ENCODE assay signal across 8 cellular contexts in the genomic region with DNA sequence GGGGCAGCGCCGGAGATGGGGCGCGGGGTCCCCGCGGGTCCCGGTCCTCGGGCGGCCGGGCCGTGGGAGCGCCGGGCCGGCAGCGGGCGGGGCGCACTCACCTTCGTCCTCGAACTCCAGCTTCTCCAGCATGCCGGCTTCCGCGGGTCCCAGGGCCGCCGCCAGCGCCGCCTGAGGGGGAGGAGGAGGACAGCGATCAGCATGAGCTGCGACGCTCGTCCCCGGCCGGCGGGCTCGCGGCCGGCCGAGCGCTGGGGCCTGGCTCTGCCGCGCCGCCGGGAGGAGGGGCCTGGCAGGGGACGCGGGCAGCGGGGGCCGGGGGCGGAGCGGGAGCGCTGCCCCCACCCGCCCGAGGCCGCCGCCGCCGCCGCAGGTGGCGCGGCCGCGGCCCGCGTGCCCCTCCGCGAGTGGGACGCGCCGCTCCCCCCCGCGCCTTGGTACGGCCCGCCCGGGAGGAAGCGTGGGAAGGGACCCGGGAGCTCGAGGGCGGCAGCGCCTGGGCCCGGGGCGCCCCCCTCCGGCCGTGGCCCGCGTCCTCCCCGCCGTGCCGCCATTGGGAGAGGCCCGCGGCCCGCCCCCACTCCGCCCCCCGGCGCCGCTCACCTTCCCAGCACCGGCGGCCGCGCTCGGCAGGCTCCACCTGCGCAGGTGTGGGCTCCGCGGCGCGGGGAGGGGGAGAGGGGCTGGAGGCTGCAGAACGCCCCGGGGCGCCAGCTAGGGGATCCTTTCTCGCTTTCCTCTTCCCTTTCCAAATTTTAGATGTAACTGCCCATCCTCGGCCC.
A peak's percentile ranks its signal among the peaks of the same experiment; 100 is the strongest.
DNase-seq lines count a peak whose midpoint lies in the region; ATAC-seq, FAIRE-seq and TF ChIP-seq lines count a peak whose summit lies in the region.

No MANE protein-coding gene starts in this region.

- peak overlapping the region; percentile 80 for H2AFZ ChIP-seq in GM23248

- WGBS in GM23248 (ENCODE audit: low coverage in 1 of 2, low lambda C conversion rate in 2 of 2, missing lambda C conversion rate in 2 of 2), 2 experiments: 3 to 5% methylated on average over 11 to 64 of the region's 108 CpGs
- WGBS in pancreas, 2 donors: 1 to 2% methylated on average over 30 to 108 of the region's 108 CpGs
- WGBS in tibial nerve, 2 donors: 1 to 5% methylated on average over 16 to 22 of the region's 108 CpGs

- H3K9me3 ChIP-seq in GM23248 (ENCODE audit: low read depth): no peaks in the 10 kb centered on the region
- no peaks in the 10 kb centered on the region for H3K9me3 ChIP-seq in pancreas
- peaks cover 0 to 14% (median 0%) of the 10 kb centered on the region in 4 donors for H3K9me3 ChIP-seq in tibial nerve

- no peaks in the 10 kb centered on the region for H3K27me3 ChIP-seq in GM23248 (replicated peaks; ENCODE audit: insufficient read depth)
- no peaks in the 10 kb centered on the region for H3K27me3 ChIP-seq in pancreas
- H3K27me3 ChIP-seq in tibial nerve: no peaks in the 10 kb centered on the region

- TF ChIP-seq CTCF in pancreas (IDR thresholded peaks at IDR 0.05): no peak
- TF ChIP-seq CTCF in tibial nerve (IDR thresholded peaks at IDR 0.05): peak; percentile 33 to 63 (median 51)

- intact Hi-C loops in Right ventricle myocardium inferior (cut with DNase I): loop anchor here (5.0 to 10.0 kb wide), 2 partner anchors 40 to 93 kb away; no protein-coding TSS in a partner anchor
- intact Hi-C loops in pancreas (cut with DNase I): no loop called here

- H3K36me3 Mint-ChIP-seq in activated naive CD4-positive, alpha-beta T cell treated with anti-CD3 and anti-CD28 coated beads, Interleukin-2, amount 50 U/mL, for 72 hours: peaks cover 7 to 17% of the 10 kb centered on the region in 2 donors

- no peak for TF ChIP-seq EP300 in tibial nerve (IDR thresholded peaks at IDR 0.05)

- H3K27ac ChIP-seq in GM23248: peak overlapping the region; percentile 22; the same call in 1 of the 2 replicates
- H3K27ac ChIP-seq in pancreas: peak overlapping the region; percentile 71 to 94 (median 84)
- peak overlapping the region; percentile 76 to 92 (median 89) for H3K27ac ChIP-seq in tibial nerve

- TF ChIP-seq POLR2A in tibial nerve (IDR thresholded peaks at IDR 0.05): peak in 1 of 2 donors; percentile 5

- no peaks in the 10 kb centered on the region for H3K9me2 ChIP-seq in GM23248 (ENCODE audit: insufficient read depth)

- H3K9ac ChIP-seq in GM23248: peak overlapping the region; percentile 78

- H3K4me1 ChIP-seq in GM23248 (ENCODE audit: insufficient read depth): peaks cover 9% of the 10 kb centered on the region
- H3K4me1 ChIP-seq in pancreas: peaks cover 0 to 7% (median 0%) of the 10 kb centered on the region in 3 donors
- peaks cover 0 to 13% (median 9%) of the 10 kb centered on the region in 4 donors for H3K4me1 ChIP-seq in tibial nerve

- H3K4me3 ChIP-seq in GM23248: peak overlapping the region; percentile 89
- peak overlapping the region; percentile 28 to 65 (median 59) for H3K4me3 ChIP-seq in pancreas
- H3K4me3 ChIP-seq in tibial nerve: peak overlapping the region; percentile 50 to 76 (median 64)

- DNase-seq in GM03348 (ENCODE audit: low spot score) (peak; percentile 95), GM23248 (peak; percentile 84), Kasumi-1 (lab: John Stamatoyannopoulos, UW) (peak; percentile 70 to 84), Right ventricle myocardium inferior (ENCODE audit: missing footprints) (peak; percentile 88), pancreas (peak; percentile 85 to 96 (median 93)), tibial nerve (ENCODE audit: low spot score in 2 of 2) (peak; percentile 38 to 41)
- peak; percentile 92 to 95 for DNase-seq in activated naive CD4-positive, alpha-beta T cell treated with anti-CD3 and anti-CD28 coated beads, Interleukin-2, amount 50 U/mL, for 72 hours (ENCODE audit: low spot score in 2 of 2)

- peaks cover 41% of the 10 kb centered on the region for H3K79me2 ChIP-seq in GM23248 (ENCODE audit: insufficient read depth)

- ATAC-seq in SK-N-SH treated with all-trans-retinoic acid at 6 μM for 48 hours (peak; percentile 77), Right ventricle myocardium inferior (peak; percentile 87), pancreas (peak; percentile 91 to 94 (median 92))
- peak; percentile 79 to 81 for ATAC-seq in activated naive CD4-positive, alpha-beta T cell treated with anti-CD3 and anti-CD28 coated beads, Interleukin-2, amount 50 U/mL, for 72 hours

- H4K20me1 ChIP-seq in GM23248 (ENCODE audit: insufficient read depth): no peaks in the 10 kb centered on the region

- H3K36me3 ChIP-seq in GM23248 (ENCODE audit: low read depth): no peaks in the 10 kb centered on the region
- no peaks in the 10 kb centered on the region for H3K36me3 ChIP-seq in pancreas
- H3K36me3 ChIP-seq in tibial nerve: no peaks in the 10 kb centered on the region

- peak overlapping the region; percentile 96 for H3K4me2 ChIP-seq in GM23248 (ENCODE audit: unreplicated experiment)

- peak overlapping the region; percentile 98 to 99 for H3K27ac Mint-ChIP-seq in activated naive CD4-positive, alpha-beta T cell treated with anti-CD3 and anti-CD28 coated beads, Interleukin-2, amount 50 U/mL, for 72 hours

- in situ Hi-C loops in GM23248 (cut with MboI): no loop called here

- H3F3A ChIP-seq in GM23248 (ENCODE audit: insufficient read depth): peaks cover 34% of the 10 kb centered on the region

- FAIRE-seq in pancreas (lab: Jason Lieb, UNC): no peak

- peaks cover 0 to 5% of the 10 kb centered on the region in 2 donors for H3K9me3 Mint-ChIP-seq in activated naive CD4-positive, alpha-beta T cell treated with anti-CD3 and anti-CD28 coated beads, Interleukin-2, amount 50 U/mL, for 72 hours

TF ChIP-seq in SK-N-SH treated with all-trans-retinoic acid at 6 μM for 48 hours, 23 proteins besides CTCF, POLR2A, EP300 and RAD21 (continues in another document):
- TF ChIP-seq GLIS3 (CRISPR knock-in tag; IDR thresholded peaks at IDR 0.05): no peak
- TF ChIP-seq ZNF8 (CRISPR knock-in tag; IDR thresholded peaks at IDR 0.05): no peak
- TF ChIP-seq, protein P1, sequence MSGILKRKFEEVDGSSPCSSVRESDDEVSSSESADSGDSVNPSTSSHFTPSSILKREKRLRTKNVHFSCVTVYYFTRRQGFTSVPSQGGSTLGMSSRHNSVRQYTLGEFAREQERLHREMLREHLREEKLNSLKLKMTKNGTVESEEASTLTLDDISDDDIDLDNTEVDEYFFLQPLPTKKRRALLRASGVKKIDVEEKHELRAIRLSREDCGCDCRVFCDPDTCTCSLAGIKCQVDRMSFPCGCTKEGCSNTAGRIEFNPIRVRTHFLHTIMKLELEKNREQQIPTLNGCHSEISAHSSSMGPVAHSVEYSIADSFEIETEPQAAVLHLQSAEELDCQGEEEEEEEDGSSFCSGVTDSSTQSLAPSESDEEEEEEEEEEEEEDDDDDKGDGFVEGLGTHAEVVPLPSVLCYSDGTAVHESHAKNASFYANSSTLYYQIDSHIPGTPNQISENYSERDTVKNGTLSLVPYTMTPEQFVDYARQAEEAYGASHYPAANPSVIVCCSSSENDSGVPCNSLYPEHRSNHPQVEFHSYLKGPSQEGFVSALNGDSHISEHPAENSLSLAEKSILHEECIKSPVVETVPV (CRISPR knock-in tag; IDR thresholded peaks at IDR 0.05): no peak
- TF ChIP-seq TCF4 (CRISPR knock-in tag; IDR thresholded peaks at IDR 0.05; ENCODE audit: borderline replicate concordance): no peak
- no peak for TF ChIP-seq BACH2 (CRISPR knock-in tag; IDR thresholded peaks at IDR 0.05; ENCODE audit: borderline replicate concordance)
- no peak for TF ChIP-seq PATZ1 (CRISPR knock-in tag; IDR thresholded peaks at IDR 0.05; ENCODE audit: borderline replicate concordance)
- no peak for TF ChIP-seq ZC3H10 (CRISPR knock-in tag; IDR thresholded peaks at IDR 0.05)
- TF ChIP-seq, protein P2, sequence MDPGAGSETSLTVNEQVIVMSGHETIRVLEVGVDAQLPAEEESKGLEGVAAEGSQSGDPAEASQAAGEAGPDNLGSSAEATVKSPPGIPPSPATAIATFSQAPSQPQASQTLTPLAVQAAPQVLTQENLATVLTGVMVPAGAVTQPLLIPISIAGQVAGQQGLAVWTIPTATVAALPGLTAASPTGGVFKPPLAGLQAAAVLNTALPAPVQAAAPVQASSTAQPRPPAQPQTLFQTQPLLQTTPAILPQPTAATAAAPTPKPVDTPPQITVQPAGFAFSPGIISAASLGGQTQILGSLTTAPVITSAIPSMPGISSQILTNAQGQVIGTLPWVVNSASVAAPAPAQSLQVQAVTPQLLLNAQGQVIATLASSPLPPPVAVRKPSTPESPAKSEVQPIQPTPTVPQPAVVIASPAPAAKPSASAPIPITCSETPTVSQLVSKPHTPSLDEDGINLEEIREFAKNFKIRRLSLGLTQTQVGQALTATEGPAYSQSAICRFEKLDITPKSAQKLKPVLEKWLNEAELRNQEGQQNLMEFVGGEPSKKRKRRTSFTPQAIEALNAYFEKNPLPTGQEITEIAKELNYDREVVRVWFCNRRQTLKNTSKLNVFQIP (CRISPR knock-in tag; IDR thresholded peaks at IDR 0.05; ENCODE audit: borderline replicate concordance, low read depth): no peak
- TF ChIP-seq RARB (CRISPR knock-in tag; IDR thresholded peaks at IDR 0.05): no peak
- no peak for TF ChIP-seq ESRRG (CRISPR knock-in tag; IDR thresholded peaks at IDR 0.05)
- TF ChIP-seq ZNF565 (CRISPR knock-in tag; conservative IDR thresholded peaks at IDR 0.05; ENCODE audit: low read depth): no peak
- no peak for TF ChIP-seq OSR1 (CRISPR knock-in tag; IDR thresholded peaks at IDR 0.05)
- no peak for TF ChIP-seq ISL1 (CRISPR knock-in tag; IDR thresholded peaks at IDR 0.05)
- TF ChIP-seq SNAI2 (CRISPR knock-in tag; IDR thresholded peaks at IDR 0.05): no peak

Comparison
In these comparisons a context has a peak if more than half of its experiments do, and no peak if none do; other contexts are left out.
1. Peak in every context shown above with its lines: DNase-seq, ATAC-seq, H3K4me3 ChIP-seq and H3K27ac ChIP-seq.
2. DNase-seq: peak in every context shown above with its lines; median percentile 95 in GM03348; 94 in activated naive CD4-positive, alpha-beta T cell treated with anti-CD3 and anti-CD28 coated beads, Interleukin-2, amount 50 U/mL, for 72 hours; 93 in pancreas; 88 in Right ventricle myocardium inferior; 84 in GM23248; 77 in Kasumi-1; 40 in tibial nerve.
3. H3K27ac ChIP-seq: peak in every context shown above with its lines; median percentile 89 in tibial nerve; 84 in pancreas; 22 in GM23248.
4. CTCF ChIP-seq: peak in tibial nerve (5 of 5); none in pancreas (0 of 4).